In genomic region chr20:1118336-1119127, GRCh38 we compare ENCODE assay signal across 1 cellular context.
A peak's percentile ranks its signal among the peaks of the same experiment; 100 is the strongest.
TF ChIP-seq lines count a peak whose summit lies in the region.

Gene PSMF1, plus strand, starts transcription at chr20:1118602. Its CDS starts 172 bp downstream, at chr20:1118774.

TF ChIP-seq in K562, 482 proteins besides CTCF, POLR2A, EP300 and RAD21 (continued from another document and continues in another):
- TF ChIP-seq CREB5 (CRISPR knock-in tag; IDR thresholded peaks at IDR 0.05) = no peak
- TF ChIP-seq THAP7 (CRISPR knock-in tag; IDR thresholded peaks at IDR 0.05) = no peak
- TF ChIP-seq EGR1 (conservative IDR thresholded peaks at IDR 0.05) = no peak
- peak; percentile 70 to 84 for TF ChIP-seq E2F6 (IDR thresholded peaks at IDR 0.05; ENCODE audit: borderline replicate concordance in 1 of 2, extremely low read depth in 1 of 2, insufficient read depth in 1 of 2, insufficient read length in 1 of 2, low read depth in 1 of 2, low read length in 1 of 2, poor library complexity in 1 of 2, severe bottlenecking in 1 of 2)
- TF ChIP-seq ZNF146 (CRISPR knock-in tag; IDR thresholded peaks at IDR 0.05; ENCODE audit: unreplicated experiment) = no peak
- TF ChIP-seq SNIP1 (IDR thresholded peaks at IDR 0.05; ENCODE audit: low read depth) = no peak
- TF ChIP-seq MBD1 (CRISPR knock-in tag; IDR thresholded peaks at IDR 0.05) = no peak
- peak; percentile 91 for TF ChIP-seq FIP1L1 (IDR thresholded peaks at IDR 0.05; ENCODE audit: low read depth, low read length, poor library complexity, severe bottlenecking)
- TF ChIP-seq TCF3 (CRISPR knock-in tag; IDR thresholded peaks at IDR 0.05) = peak; percentile 31
- TF ChIP-seq MBD2 (IDR thresholded peaks at IDR 0.05; ENCODE audit: borderline replicate concordance, low read depth) = peak; percentile 54
- peak; percentile 35 to 92 (median 89) for TF ChIP-seq YY1 (IDR thresholded peaks at IDR 0.05; ENCODE audit: borderline replicate concordance in 1 of 3, control insufficient read depth in 1 of 3, extremely low read depth in 1 of 3, insufficient read depth in 3 of 3, insufficient read length in 1 of 3, insufficient replicate concordance in 2 of 3, low read depth in 1 of 3, low read length in 2 of 3)
- TF ChIP-seq NR2C1 (IDR thresholded peaks at IDR 0.05) = peak; percentile 90
- TF ChIP-seq NR2C1 (tag; IDR thresholded peaks at IDR 0.05) = peak; percentile 97
- no peak for TF ChIP-seq CTCFL (IDR thresholded peaks at IDR 0.05; ENCODE audit: borderline replicate concordance, insufficient read depth, low read depth, low read length, poor library complexity, severe bottlenecking)
- TF ChIP-seq SAFB2 (IDR thresholded peaks at IDR 0.05; ENCODE audit: borderline replicate concordance, low read depth, low read length, severe bottlenecking) = no peak
- no peak for TF ChIP-seq ATF3 (IDR thresholded peaks at IDR 0.05)
- TF ChIP-seq ATF3 (CRISPR knock-in tag; conservative IDR thresholded peaks at IDR 0.05) = 0 out of 2 replicates have a peak, but pooled peaks have one; percentile 26
- peak in 1 of 2 experiments; percentile 61; a peak in 1 of 3 replicates for TF ChIP-seq CBX3 (IDR thresholded peaks at IDR 0.05; ENCODE audit: borderline replicate concordance in 1 of 2, low read length in 2 of 2)
- no peak for TF ChIP-seq EWSR1 (IDR thresholded peaks at IDR 0.05; ENCODE audit: borderline replicate concordance, low read depth, partially characterized antibody)
- TF ChIP-seq ZNF592 (IDR thresholded peaks at IDR 0.05) = 0 out of 2 replicates have a peak, but pooled peaks have one; percentile 11
- TF ChIP-seq MTA3 (IDR thresholded peaks at IDR 0.05; ENCODE audit: borderline replicate concordance) = peak; percentile 82; the same call in 1 of the 2 replicates
- no peak for TF ChIP-seq NFIX (CRISPR knock-in tag; IDR thresholded peaks at IDR 0.05; ENCODE audit: low read depth)
- TF ChIP-seq MAZ (CRISPR knock-in tag; conservative IDR thresholded peaks at IDR 0.05 in 1 of 2, IDR thresholded peaks at IDR 0.05 in 1 of 2) = peak; percentile 73 to 92; a peak in 3 of 4 replicates
- TF ChIP-seq RCOR1 (IDR thresholded peaks at IDR 0.05; ENCODE audit: borderline replicate concordance in 1 of 2, low read depth in 2 of 2, low read length in 2 of 2) = peak in 1 of 2 experiments; percentile 64; a peak in 1 of 4 replicates
- no peak for TF ChIP-seq MLLT1 (IDR thresholded peaks at IDR 0.05)
- no peak for TF ChIP-seq ZNF511 (CRISPR knock-in tag; IDR thresholded peaks at IDR 0.05)
- no peak for TF ChIP-seq SRSF3 (IDR thresholded peaks at IDR 0.05; ENCODE audit: insufficient read depth, low read length)
- TF ChIP-seq ZNF431 (CRISPR knock-in tag; IDR thresholded peaks at IDR 0.05) = no peak
- TF ChIP-seq NR3C1 (CRISPR knock-in tag; IDR thresholded peaks at IDR 0.05) = 0 out of 2 replicates have a peak, but pooled peaks have one; percentile 48
- TF ChIP-seq ZNF274 (IDR thresholded peaks at IDR 0.05; ENCODE audit: borderline replicate concordance, low read depth, low read length) = no peak
- peak; percentile 79 for TF ChIP-seq TBP (optimal IDR thresholded peaks at IDR 0.05; ENCODE audit: low read depth, low read length)
- TF ChIP-seq ZEB2 (IDR thresholded peaks at IDR 0.05) = peak; percentile 97
- no peak for TF ChIP-seq NBN (IDR thresholded peaks at IDR 0.05; ENCODE audit: low read depth)
- no peak for TF ChIP-seq MAFG (tag; conservative IDR thresholded peaks at IDR 0.05)
- no peak for TF ChIP-seq LEF1 (IDR thresholded peaks at IDR 0.05)
- TF ChIP-seq SLC30A9 (CRISPR knock-in tag; IDR thresholded peaks at IDR 0.05) = no peak
- no peak; the same call in 1 of the 2 replicates for TF ChIP-seq ZBTB49 (CRISPR knock-in tag; IDR thresholded peaks at IDR 0.05; ENCODE audit: borderline replicate concordance)
- peak; percentile 95 for TF ChIP-seq HMGN3 (IDR thresholded peaks at IDR 0.05; ENCODE audit: borderline replicate concordance, extremely low read depth, insufficient read length, low read depth, low read length)
- TF ChIP-seq SP2 (IDR thresholded peaks at IDR 0.05; ENCODE audit: extremely low read depth, low read depth, low read length, poor library complexity, severe bottlenecking) = no peak
- no peak for TF ChIP-seq FOXO4 (CRISPR knock-in tag; IDR thresholded peaks at IDR 0.05)
- peak; percentile 98 for TF ChIP-seq NCOA1 (IDR thresholded peaks at IDR 0.05; ENCODE audit: low read depth)
- peak in 1 of 2 experiments; percentile 69; a peak in 1 of 4 replicates for TF ChIP-seq HDAC1 (IDR thresholded peaks at IDR 0.05)
- TF ChIP-seq HNRNPLL (IDR thresholded peaks at IDR 0.05; ENCODE audit: low read depth, low read length, poor library complexity, severe bottlenecking) = peak; percentile 65
- TF ChIP-seq TEAD2 (tag; IDR thresholded peaks at IDR 0.05) = no peak
- no peak for TF ChIP-seq MTF1 (CRISPR knock-in tag; IDR thresholded peaks at IDR 0.05; ENCODE audit: borderline replicate concordance)
